ENCODE assay signal across 9 cellular contexts in genomic region chr14:103980623-103981238, GRCh38. TPM values are rescaled to one million over a fixed set of nuclear protein-coding genes. Genes with fewer than 3 reads are reported as not detected.
DNase-seq lines count a peak whose midpoint lies in the region; FAIRE-seq and TF ChIP-seq lines count a peak whose summit lies in the region.
"Not testable (repeated sequence)": the region's sequence is repeated elsewhere in the genome, so short reads cannot be mapped to it uniquely, and the experiment has no call there.
"Had no signal": no experiment of that assay in that cellular context is flagged by ENCODE, and none has a peak within 500 bp of the region (broad histone marks: within the 10 kb centered on the region; RNA-seq: fewer than 3 reads in every experiment).

No MANE protein-coding gene starts in this region.

- intact Hi-C loops in activated naive CD4-positive, alpha-beta T cell treated with anti-CD3 and anti-CD28 coated beads for 36 hours (cut with micrococcal nuclease) = loop anchor here (1.0 kb wide), 1 partner anchor 172 kb away; no protein-coding TSS in a partner anchor
- intact Hi-C loops in transverse colon (cut with DNase I; ENCODE audit: low total_unique reads) = loop anchor here (10.0 kb wide), 1 partner anchor 166 kb away; no protein-coding TSS in a partner anchor

- not testable (repeated sequence) for H3K9ac ChIP-seq in OCI-LY3 (ENCODE audit: low read length); parathyroid adenoma

- TF ChIP-seq CTCF in D721Med (IDR thresholded peaks at IDR 0.05; ENCODE audit: insufficient read depth, missing control alignments) (peak; percentile 49), OCI-LY3 (IDR thresholded peaks at IDR 0.05; ENCODE audit: low read depth, low read length) (peak; percentile 31), epithelial cell of esophagus (IDR thresholded peaks at IDR 0.05; ENCODE audit: insufficient read depth, low read depth, low read length, missing control alignments) (peak; percentile 51), parathyroid adenoma (IDR thresholded peaks at IDR 0.05) (peak; percentile 88), transverse colon (IDR thresholded peaks at IDR 0.05) (peak; percentile 63 to 75 (median 68))

- 41 to 61% methylated on average over 9 to 14 of the region's 14 CpGs for WGBS in transverse colon (ENCODE audit: low coverage in 1 of 2), 2 donors

- H3K27ac ChIP-seq in OCI-LY3 (ENCODE audit: low read length); parathyroid adenoma; transverse colon: not testable (repeated sequence)

- not testable (repeated sequence) for H4K20me1 ChIP-seq in OCI-LY3 (ENCODE audit: insufficient read depth, low read length)

- not testable (repeated sequence) for H3K4me2 ChIP-seq in OCI-LY3 (ENCODE audit: low read length); parathyroid adenoma (ENCODE audit: low read length)

- H3K4me3 ChIP-seq in OCI-LY3 (ENCODE audit: low read length); epithelial cell of esophagus (ENCODE audit: low read length); parathyroid adenoma (ENCODE audit: low read depth, low read length); transverse colon: not testable (repeated sequence)

- not testable (repeated sequence) for H2AFZ ChIP-seq in OCI-LY3 (ENCODE audit: low read depth, low read length)
- peak overlapping the region; percentile 71 for H2AFZ ChIP-seq in parathyroid adenoma

- H3K27me3 ChIP-seq in OCI-LY3 (ENCODE audit: low read depth, low read length); parathyroid adenoma (ENCODE audit: control insufficient read depth, insufficient read depth, low read length); transverse colon: not testable (repeated sequence)

- not testable (repeated sequence) for H3K79me2 ChIP-seq in OCI-LY3 (ENCODE audit: low read length); parathyroid adenoma

- H3K27me3 Mint-ChIP-seq in activated naive CD4-positive, alpha-beta T cell treated with anti-CD3 and anti-CD28 coated beads for 36 hours (ENCODE audit: low read depth) = not testable (repeated sequence)

- not testable (repeated sequence) for H3K4me1 Mint-ChIP-seq in activated naive CD4-positive, alpha-beta T cell treated with anti-CD3 and anti-CD28 coated beads for 36 hours (ENCODE audit: low read depth)

- in situ Hi-C loops in KBM-7 (cut with MboI; ENCODE audit: low pct_unique_long_range_greater_than_20kb, low sequenced_read_pairs) = not testable (repeated sequence)
- in situ Hi-C loops in transverse colon (cut with MboI; ENCODE audit: low pct_ligation_motif_present in 1 of 4, low pct_unique_long_range_greater_than_20kb in 1 of 4, low sequenced_read_pairs in 3 of 4) = loop anchor here in 3 of 4 donors (10.0 to 25.0 kb wide), 2 partner anchors 168 to 176 kb away; no protein-coding TSS in a partner anchor

- H3K9me3 Mint-ChIP-seq in activated naive CD4-positive, alpha-beta T cell treated with anti-CD3 and anti-CD28 coated beads for 36 hours = not testable (repeated sequence)

- H3K36me3 Mint-ChIP-seq in activated naive CD4-positive, alpha-beta T cell treated with anti-CD3 and anti-CD28 coated beads for 36 hours (ENCODE audit: low read depth) = not testable (repeated sequence)

- not testable (repeated sequence) for H3K36me3 ChIP-seq in OCI-LY3 (replicated peaks; ENCODE audit: low read depth, low read length); parathyroid adenoma (ENCODE audit: control insufficient read depth, insufficient read depth, low read length); transverse colon

- not testable (repeated sequence) for H3K27ac Mint-ChIP-seq in activated naive CD4-positive, alpha-beta T cell treated with anti-CD3 and anti-CD28 coated beads for 36 hours

- not testable (repeated sequence) for H3K4me1 ChIP-seq in OCI-LY3 (ENCODE audit: low read length); parathyroid adenoma; transverse colon

- DNase-seq in D721Med (ENCODE audit: insufficient read length, low spot score) = not testable (repeated sequence)
- DNase-seq in KBM-7 (peak; percentile 51), epithelial cell of esophagus (ENCODE audit: low read depth) (peak; percentile 28), islet precursor cell (peak; percentile 64), transverse colon (peak; percentile 60)
- DNase-seq in activated naive CD4-positive, alpha-beta T cell treated with anti-CD3 and anti-CD28 coated beads for 36 hours = peak; percentile 12

- CTCF ChIA-PET in activated naive CD4-positive, alpha-beta T cell treated with anti-CD3 and anti-CD28 coated beads for 36 hours (lab: Charles Lee) = interaction anchor here (0.6 to 1.7 kb wide), 9 partner anchors 11 to 228 kb away, joined by 3 to 8 read pairs (median 4); no protein-coding TSS in a partner anchor

- TF ChIP-seq POLR2A in transverse colon (IDR thresholded peaks at IDR 0.05) = not testable (repeated sequence)

- not testable (repeated sequence) for H3K9me3 ChIP-seq in OCI-LY3 (ENCODE audit: insufficient read depth, low read length); parathyroid adenoma (ENCODE audit: control insufficient read depth, low read length); transverse colon

- not testable (repeated sequence) for H3K4me3 Mint-ChIP-seq in activated naive CD4-positive, alpha-beta T cell treated with anti-CD3 and anti-CD28 coated beads for 36 hours

- TF ChIP-seq EP300 in transverse colon (IDR thresholded peaks at IDR 0.05; ENCODE audit: low read depth) = not testable (repeated sequence)

- FAIRE-seq in D721Med (lab: Jason Lieb, UNC) = not testable (repeated sequence)

RNA-seq across cellular contexts. Expression of gene RD3L, which starts 38.4 kb away (rescaled TPM):
- not detected for total RNA-seq in activated naive CD4-positive, alpha-beta T cell treated with anti-CD3 and anti-CD28 coated beads for 36 hours
- not detected for total RNA-seq in transverse colon
- total RNA-seq: activated CD8-positive, alpha-beta memory T cell treated with anti-CD3 and anti-CD28 coated beads for 36 hours had no signal

RNA-seq across cellular contexts. Expression of gene TDRD9, which starts 52.5 kb away (rescaled TPM):
- total RNA-seq in activated naive CD4-positive, alpha-beta T cell treated with anti-CD3 and anti-CD28 coated beads for 36 hours = under 1 TPM in 1 of 2 experiments, not detected in 1; 0.10 TPM
- under 1 TPM in 2 of 4 donors, not detected in 2; 0.55 to 0.79 TPM for total RNA-seq in transverse colon

Comparison
In these comparisons a context has a peak if more than half of its experiments do, and no peak if none do; other contexts are left out.
1. CTCF ChIP-seq: peak in every context shown above with its lines; median percentile 88 in parathyroid adenoma; 68 in transverse colon; 51 in epithelial cell of esophagus; 49 in D721Med; 31 in OCI-LY3.